20 cellular contexts compared by ENCODE assay signal in genomic region chr4:84706286-84706685, GRCh38.
DNase-seq lines count a peak whose midpoint lies in the region; ATAC-seq, FAIRE-seq and TF ChIP-seq lines count a peak whose summit lies in the region.
"Had no signal": no experiment of that assay in that cellular context is flagged by ENCODE, and none has a peak within 500 bp of the region (broad histone marks: within the 10 kb centered on the region; RNA-seq: fewer than 3 reads in every experiment).

No MANE protein-coding gene starts in this region.

- no peak overlapping the region for H4K5ac ChIP-seq in H1 (ENCODE audit: insufficient read length, low read depth, low read length)

- no peak overlapping the region for H3K9ac ChIP-seq in HepG2 (ENCODE audit: insufficient read depth, low read depth, low read length)
- H3K9ac ChIP-seq in H1 (replicated peaks in 1 of 4; ENCODE audit: extremely low read depth in 1 of 4, low read depth in 3 of 4, low read length in 3 of 4): no peak overlapping the region
- H3K9ac ChIP-seq: BLaER1 treated with 17β-estradiol and CSF1 and Interleukin-3, amounts not matched to agents 10 nM and 100 nM had no signal

- TF ChIP-seq POLR2A in HepG2 (IDR thresholded peaks at IDR 0.05; ENCODE audit: insufficient read depth in 1 of 2, low read depth in 2 of 2, low read length in 2 of 2): no peak
- no peak for TF ChIP-seq POLR2A in right lobe of liver (IDR thresholded peaks at IDR 0.05)
- TF ChIP-seq POLR2A in H1 (IDR thresholded peaks at IDR 0.05; ENCODE audit: control extremely low read depth in 1 of 2, low read depth in 2 of 2, low read length in 2 of 2): no peak

- ATAC-seq in HepG2 (peak; percentile 70), right lobe of liver (no peak)
- ATAC-seq: A549; CD8-positive, alpha-beta T cell had no signal

- intact Hi-C loops in HepG2 (cut with micrococcal nuclease; ENCODE audit: unreplicated experiment) (no loop called here), right lobe of liver (cut with DNase I) (no loop called here)

- BruUV-seq in HepG2 (replicated peaks; lab: Mats Ljungman, UMichigan): no TSS peak

- H3K4me2 ChIP-seq in HepG2 (ENCODE audit: low read depth, low read length) (no peak overlapping the region), H1 (ENCODE audit: insufficient read depth in 1 of 2, low read depth in 2 of 2, low read length in 2 of 2) (no peak overlapping the region)
- H3K4me2 ChIP-seq: A549; BLaER1 treated with 17β-estradiol and CSF1 and Interleukin-3, amounts not matched to agents 10 nM and 100 nM had no signal

- POLR2A ChIA-PET in HepG2 (lab: Yijun Ruan, JAX) (no interaction called here), H1 (lab: Charles Lee; ENCODE audit: partially characterized antibody) (no interaction called here)

- H2AFZ ChIP-seq in HepG2 (ENCODE audit: low read length): no peak overlapping the region
- H2AFZ ChIP-seq in H1 (ENCODE audit: low read length): no peak overlapping the region

- H4K91ac ChIP-seq in H1 (replicated peaks; ENCODE audit: insufficient read length, low read length): no peak overlapping the region

- no peak overlapping the region for H3K18ac ChIP-seq in H1 (ENCODE audit: extremely low read depth, low read length)

- H2BK5ac ChIP-seq in H1 (ENCODE audit: low read depth, low read length): no peak overlapping the region

- no peak overlapping the region for H2AK5ac ChIP-seq in H1 (ENCODE audit: low read depth, low read length)

- no peaks in the 10 kb centered on the region for H3K79me1 ChIP-seq in H1 (ENCODE audit: low read depth, low read length)

- H3K23me2 ChIP-seq in H1 (ENCODE audit: low read depth, low read length): no peaks in the 10 kb centered on the region; the same call in 1 of the 2 replicates

- H3K4me1 ChIP-seq in HepG2 (ENCODE audit: insufficient read depth, low read length) (peaks cover 10% of the 10 kb centered on the region), right lobe of liver (no peaks in the 10 kb centered on the region), H1 (replicated peaks in 1 of 4; ENCODE audit: control insufficient read depth in 3 of 4, insufficient read depth in 4 of 4, low read length in 3 of 4) (no peaks in the 10 kb centered on the region)
- H3K4me1 ChIP-seq: A549, Caco-2 had no signal

- H3K27ac ChIP-seq in HepG2 (ENCODE audit: extremely low read length, insufficient read depth, low read length): no peak overlapping the region
- H3K27ac ChIP-seq in right lobe of liver: no peak overlapping the region
- no peak overlapping the region for H3K27ac ChIP-seq in H1 (ENCODE audit: low read depth, low read length)
- H3K27ac ChIP-seq: 22Rv1; A549; BLaER1 treated with 17β-estradiol and CSF1 and Interleukin-3, amounts not matched to agents 10 nM and 100 nM; C4-2B had no signal

- FAIRE-seq in HepG2 (lab: Jason Lieb, UNC): no peak
- FAIRE-seq in H1 (lab: Jason Lieb, UNC): no peak
- FAIRE-seq: A549, D721Med, G401.6, GM12891, GM19239 had no signal

- H3K14ac ChIP-seq in H1 (ENCODE audit: insufficient read length): no peak overlapping the region

- TF ChIP-seq EP300 in HepG2 (IDR thresholded peaks at IDR 0.05; ENCODE audit: low read depth in 2 of 2, low read length in 2 of 2) (no peak), HepG2 (CRISPR knock-in tag; IDR thresholded peaks at IDR 0.05; ENCODE audit: borderline replicate concordance) (no peak), H1 (IDR thresholded peaks at IDR 0.05; ENCODE audit: borderline replicate concordance in 1 of 2, low read depth in 2 of 2, low read length in 2 of 2) (no peak)

- no peak overlapping the region for H3K23ac ChIP-seq in H1 (ENCODE audit: insufficient read length)

- H2BK20ac ChIP-seq in H1 (ENCODE audit: low read length): no peak overlapping the region

- H3K9me3 ChIP-seq in HepG2 (ENCODE audit: low read length): no peaks in the 10 kb centered on the region
- H3K9me3 ChIP-seq in right lobe of liver: no peaks in the 10 kb centered on the region
- no peaks in the 10 kb centered on the region for H3K9me3 ChIP-seq in H1 (ENCODE audit: insufficient read depth in 2 of 2, low read depth in 1 of 2, low read length in 1 of 2)
- H3K9me3 ChIP-seq: A549; BLaER1 treated with 17β-estradiol and CSF1 and Interleukin-3, amounts not matched to agents 10 nM and 100 nM; Caco-2 had no signal

- no peak overlapping the region for H2BK120ac ChIP-seq in H1 (replicated peaks; ENCODE audit: low read depth, low read length)

- H4K8ac ChIP-seq in H1 (ENCODE audit: extremely low read depth, insufficient read depth, low read length): no peak overlapping the region

- H3K79me2 ChIP-seq in HepG2 (ENCODE audit: insufficient read depth, low read length): no peaks in the 10 kb centered on the region
- no peaks in the 10 kb centered on the region for H3K79me2 ChIP-seq in H1 (ENCODE audit: control insufficient read depth in 1 of 2, insufficient read depth in 2 of 2, low read length in 2 of 2)

- 71% methylated on average over 2 of the region's 2 CpGs for WGBS in HepG2 (ENCODE audit: low lambda C conversion rate)
- 90% methylated on average over 2 of the region's 2 CpGs for WGBS in right lobe of liver (ENCODE audit: insufficient coverage, low coverage, low lambda C conversion rate, missing lambda C conversion rate)
- 84% methylated on average over 2 of the region's 2 CpGs; no CpG with 5 or more reads in 1 of the 2 experiments for WGBS in H1 (ENCODE audit: extremely low coverage in 1 of 2, insufficient coverage in 1 of 2, insufficient read length in 1 of 2, insufficient replicate concordance in 2 of 2, low coverage in 1 of 2, low lambda C conversion rate in 2 of 2, missing lambda C conversion rate in 1 of 2), 2 experiments

- H4K20me1 ChIP-seq in HepG2 (ENCODE audit: insufficient read depth, low read length) (no peaks in the 10 kb centered on the region), H1 (replicated peaks in 1 of 2; ENCODE audit: control insufficient read depth in 1 of 2, insufficient read depth in 2 of 2, low read length in 2 of 2) (no peaks in the 10 kb centered on the region)

- H2BK12ac ChIP-seq in H1 (ENCODE audit: low read depth, low read length): no peak overlapping the region

- CTCF ChIA-PET in HepG2 (lab: Yijun Ruan, JAX; ENCODE audit: low intra/inter-chr PET ratio, low total read pairs): no interaction called here
- CTCF ChIA-PET in H1 (lab: Charles Lee; ENCODE audit: partially characterized antibody): interaction anchor here (0.7 to 1.5 kb wide), 2 partner anchors 127 to 128 kb away, joined by 3 to 4 read pairs; no protein-coding TSS in a partner anchor

- H3K4ac ChIP-seq in H1 (replicated peaks; ENCODE audit: insufficient read length, low read depth, low read length): no peak overlapping the region

- no peak for TF ChIP-seq RAD21 in HepG2 (CRISPR knock-in tag; IDR thresholded peaks at IDR 0.05)
- TF ChIP-seq RAD21 in H1 (IDR thresholded peaks at IDR 0.05 in 1 of 2, conservative IDR thresholded peaks at IDR 0.05 in 1 of 2; ENCODE audit: low read depth in 2 of 2, low read length in 2 of 2): peak; percentile 39 to 48; a peak in 3 of 4 replicates

- no peaks in the 10 kb centered on the region for H3K27me3 ChIP-seq in HepG2 (ENCODE audit: control insufficient read depth in 1 of 2, insufficient read depth in 2 of 2, low read length in 2 of 2)
- H3K27me3 ChIP-seq in right lobe of liver: no peaks in the 10 kb centered on the region
- no peaks in the 10 kb centered on the region for H3K27me3 ChIP-seq in H1 (replicated peaks in 1 of 4; ENCODE audit: control insufficient read depth in 3 of 4, extremely low read depth in 1 of 4, insufficient read depth in 3 of 4, low read length in 3 of 4)
- H3K27me3 ChIP-seq: BLaER1 treated with 17β-estradiol and CSF1 and Interleukin-3, amounts not matched to agents 10 nM and 100 nM had no signal

- no peak for TF ChIP-seq CTCF in HepG2 (CRISPR knock-in tag; IDR thresholded peaks at IDR 0.05)
- no peak for TF ChIP-seq CTCF in right lobe of liver (IDR thresholded peaks at IDR 0.05)
- TF ChIP-seq CTCF in H1 (IDR thresholded peaks at IDR 0.05; ENCODE audit: control extremely low read depth in 1 of 3, insufficient read depth in 1 of 3, low read depth in 1 of 3, low read length in 3 of 3): peak; percentile 9 to 21 (median 19); a peak in 3 of 4 replicates

- H3K36me3 ChIP-seq in HepG2 (replicated peaks in 1 of 2; ENCODE audit: control insufficient read depth in 1 of 2, insufficient read depth in 2 of 2, low read length in 2 of 2) (peaks cover 6 to 46% of the 10 kb centered on the region in 2 experiments), right lobe of liver (peaks cover 0 to 55% (median 7%) of the 10 kb centered on the region in 4 donors), H1 (ENCODE audit: control insufficient read depth in 2 of 4, insufficient read depth in 4 of 4, low read length in 3 of 4) (peaks cover 8 to 64% (median 23%) of the 10 kb centered on the region in 4 experiments; a peak in 7 of 8 replicates)

- peak; percentile 34 for DNase-seq in HepG2 (ENCODE audit: low spot score)
- DNase-seq in right lobe of liver: no peak
- no peak for DNase-seq in H1 (ENCODE audit: low read depth in 1 of 2, low spot score in 2 of 2)
- DNase-seq in activated gamma-delta T cell treated with Interleukin-2 at 50 U/mL for 16 hours: no peak
- DNase-seq in stimulated activated CD4-positive, alpha-beta T cell treated with anti-CD3 and anti-CD28 coated beads, Interleukin-12 subunit alpha, Interleukin-12 subunit beta, amount 100 ng/mL, for 4 hours: no peak
- DNase-seq: AML-193; Caco-2; Calu3; CD4-positive, alpha-beta T cell; CD8-positive, alpha-beta T cell; DMS79 treated with DMSO at 0.1 percent for 48 hours; GF-D8 had no signal

- H3K56ac ChIP-seq in H1 (replicated peaks; ENCODE audit: insufficient read length, low read depth, low read length): no peak overlapping the region

- H2BK15ac ChIP-seq in H1 (ENCODE audit: low read length): no peak overlapping the region

- H3K4me3 ChIP-seq in HepG2 (replicated peaks in 1 of 3; ENCODE audit: insufficient read depth in 1 of 3, low read depth in 2 of 3, low read length in 3 of 3) (no peak overlapping the region), right lobe of liver (no peak overlapping the region), H1 (ENCODE audit: extremely low read depth in 1 of 4, insufficient read depth in 2 of 4, low read depth in 3 of 4, low read length in 4 of 4) (no peak overlapping the region)
- H3K4me3 ChIP-seq: A549; BLaER1 treated with 17β-estradiol and CSF1 and Interleukin-3, amounts not matched to agents 10 nM and 100 nM had no signal

- in situ Hi-C loops in HepG2 (cut with HindIII; ENCODE audit: extremely low pct_ligation_motif_present, low pct_unique_long_range_greater_than_20kb): loop anchor here (5.0 kb wide), 1 partner anchor 124 kb away; the partner anchor contains the start of gene CDS1

TF ChIP-seq in HepG2, 621 proteins besides CTCF, POLR2A, EP300 and RAD21 (continues in another document):
- TF ChIP-seq ZNF234 (CRISPR knock-in tag; conservative IDR thresholded peaks at IDR 0.05) (no peak), POGZ (CRISPR knock-in tag; IDR thresholded peaks at IDR 0.05) (peak; percentile 26; the same call in 1 of the 2 replicates), ZBTB7B (CRISPR knock-in tag; IDR thresholded peaks at IDR 0.05) (no peak)

Comparison
In these comparisons a context has a peak if more than half of its experiments do, and no peak if none do; other contexts are left out.
1. CTCF ChIP-seq: peak in H1 (3 of 3); none in HepG2 (single experiment) and right lobe of liver (0 of 4).
2. Of the 41 proteins assayed by ChIP-seq in both HepG2 and H1: peak only in HepG2: none; only in H1: CTCF and RAD21; in both: none; in neither: 39.